ENCODE assay signal across 10 cellular contexts in the genomic region with DNA sequence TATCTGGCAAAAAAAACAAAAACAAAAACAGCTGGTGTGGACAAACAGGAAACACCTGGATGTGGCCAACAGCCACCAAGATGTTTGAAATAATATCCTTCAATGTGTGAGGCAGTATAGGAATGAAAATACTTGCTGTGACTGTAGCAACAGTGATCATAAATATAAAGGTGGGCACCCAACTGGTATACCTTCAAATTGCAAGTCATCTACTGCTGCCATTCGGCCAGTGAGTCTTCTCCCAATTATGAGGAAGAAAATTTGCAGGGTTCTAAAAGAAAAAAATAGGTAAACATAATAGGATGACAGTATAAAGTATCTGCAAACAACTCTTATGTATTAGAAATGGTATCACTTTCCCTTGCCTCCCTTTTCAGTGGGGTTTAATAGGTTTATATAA. TPM values are rescaled to one million over a fixed set of nuclear protein-coding genes. Genes with fewer than 3 reads are reported as not detected.
DNase-seq lines count a peak whose midpoint lies in the region; ATAC-seq, FAIRE-seq and TF ChIP-seq lines count a peak whose summit lies in the region.
"Had no signal": no experiment of that assay in that cellular context is flagged by ENCODE, and none has a peak within 500 bp of the region (broad histone marks: within the 10 kb centered on the region; RNA-seq: fewer than 3 reads in every experiment).

No MANE protein-coding gene starts in this region.

- H3K4me1 ChIP-seq in Peyer's patch (peaks cover 0 to 8% (median 3%) of the 10 kb centered on the region in 4 donors), pancreas (peaks cover 0 to 9% (median 5%) of the 10 kb centered on the region in 3 donors)

- H3K4me1 Mint-ChIP-seq in Calu3 (ENCODE audit: low read depth, unreplicated experiment), result peaks cover 12% of the 10 kb centered on the region
- peaks cover 8% of the 10 kb centered on the region for H3K4me1 Mint-ChIP-seq in endothelial cell (ENCODE audit: unreplicated experiment)

- H3K9me3 Mint-ChIP-seq in Calu3 (ENCODE audit: low read depth, unreplicated experiment) (no peaks in the 10 kb centered on the region), endothelial cell (ENCODE audit: unreplicated experiment) (no peaks in the 10 kb centered on the region)

- peak overlapping the region; percentile 83 to 88 (median 86) for H3K4me3 ChIP-seq in Peyer's patch
- peak overlapping the region in 3 of 4 donors; percentile 52 to 99 (median 91) for H3K4me3 ChIP-seq in pancreas
- H3K4me3 ChIP-seq in WERI-Rb-1 (ENCODE audit: low read depth, low read length), result no peak overlapping the region

- intact Hi-C loops in Calu3 (cut with micrococcal nuclease; ENCODE audit: unreplicated experiment) (no loop called here), pancreas (cut with DNase I) (loop anchor here in 1 of 3 donors (5.0 kb wide), 1 partner anchor 59 kb away; a partner anchor contains a TSS)

- no peak for TF ChIP-seq POLR2A in Peyer's patch (IDR thresholded peaks at IDR 0.05)

- H3K27ac ChIP-seq in Peyer's patch (peak overlapping the region in 1 of 4 donors; percentile 75), pancreas (peak overlapping the region in 1 of 4 donors; percentile 82), WERI-Rb-1 (no peak overlapping the region)

- CTCF ChIA-PET in Calu3 (lab: Charles Lee) (no interaction called here), GM10248 (lab: Yijun Ruan, JAX) (interaction anchor here (1.2 to 3.1 kb wide), 4 partner anchors 10 to 71 kb away, joined by 3 to 13 read pairs (median 6); a partner anchor contains a TSS)

- no peak for DNase-seq in Calu3
- DNase-seq in Peyer's patch, result no peak
- no peak for DNase-seq in endothelial cell (ENCODE audit: low spot score)
- no peak for DNase-seq in pancreas
- no peak for DNase-seq in WERI-Rb-1
- no peak for DNase-seq in GM10248 (ENCODE audit: extremely low spot score)
- no peak for DNase-seq in pons (ENCODE audit: low spot score)

- peak overlapping the region; percentile 96 for H3K27ac Mint-ChIP-seq in Calu3 (ENCODE audit: unreplicated experiment)
- no peak overlapping the region for H3K27ac Mint-ChIP-seq in endothelial cell (ENCODE audit: unreplicated experiment)

- H3K27me3 Mint-ChIP-seq in Calu3 (ENCODE audit: unreplicated experiment) (no peaks in the 10 kb centered on the region), endothelial cell (ENCODE audit: unreplicated experiment) (no peaks in the 10 kb centered on the region)

- BruUV-seq in Calu3 (replicated peaks; lab: Mats Ljungman, UMichigan), result no TSS peak

- FAIRE-seq in pancreas (lab: Jason Lieb, UNC), result no peak
- FAIRE-seq: GM18507 had no signal

- H3K9me3 ChIP-seq in Peyer's patch (no peaks in the 10 kb centered on the region), pancreas (no peaks in the 10 kb centered on the region), WERI-Rb-1 (ENCODE audit: severe bottlenecking) (no peaks in the 10 kb centered on the region)

- H3K27me3 ChIP-seq in Peyer's patch (no peaks in the 10 kb centered on the region), pancreas (no peaks in the 10 kb centered on the region), WERI-Rb-1 (ENCODE audit: insufficient read depth, low read depth, severe bottlenecking) (no peaks in the 10 kb centered on the region)

- H3K4me3 Mint-ChIP-seq in Calu3 (ENCODE audit: low read depth, unreplicated experiment), result peak overlapping the region; percentile 92
- peak overlapping the region; percentile 92 for H3K4me3 Mint-ChIP-seq in endothelial cell (ENCODE audit: unreplicated experiment)

- no peak for TF ChIP-seq CTCF in Calu3 (IDR thresholded peaks at IDR 0.05; ENCODE audit: unreplicated experiment)
- no peak for TF ChIP-seq CTCF in Peyer's patch (IDR thresholded peaks at IDR 0.05)
- TF ChIP-seq CTCF in endothelial cell (IDR thresholded peaks at IDR 0.05; ENCODE audit: unreplicated experiment), result no peak
- no peak for TF ChIP-seq CTCF in pancreas (IDR thresholded peaks at IDR 0.05)
- no peak for TF ChIP-seq CTCF in WERI-Rb-1 (IDR thresholded peaks at IDR 0.05; ENCODE audit: low read depth, low read length)
- TF ChIP-seq CTCF in GM10248 (IDR thresholded peaks at IDR 0.05; ENCODE audit: control extremely low read depth, extremely low read depth, low read depth, missing control alignments), result no peak

- ATAC-seq in pancreas (no peak), HG02571 (IDR thresholded peaks at IDR 0.05; ENCODE audit: unreplicated experiment) (no peak)

- POLR2A ChIA-PET in GM10248 (lab: Yijun Ruan, JAX), result no interaction called here

- H3K36me3 Mint-ChIP-seq in Calu3 (ENCODE audit: insufficient read depth, unreplicated experiment) (peaks cover 17% of the 10 kb centered on the region), endothelial cell (ENCODE audit: low read depth, unreplicated experiment) (no peaks in the 10 kb centered on the region)

- 36 to 43% methylated on average over 1 of the region's 1 CpG for WGBS in pancreas, 2 donors

- H3K36me3 ChIP-seq in Peyer's patch (peaks cover 0 to 11% (median 0%) of the 10 kb centered on the region in 3 donors), pancreas (no peaks in the 10 kb centered on the region), WERI-Rb-1 (peaks cover 2% of the 10 kb centered on the region; the same call in 1 of the 2 replicates)

RNA-seq across cellular contexts. Expression of a gene that starts 0.9 kb away (rescaled TPM):
- total RNA-seq in Calu3 (2022) (15.2 and 18.2 TPM in 2 replicates), Peyer's patch (10 to 100 TPM; 10.7 to 35.9 (median 20.4) TPM), endothelial cell (ENCODE audit: unreplicated experiment) (26.3 TPM), pancreas (10 to 100 TPM in 4 of 6 donors, 1 to 10 TPM in 2; 5.6 to 17.7 (median 10.9) TPM)
- polyA plus RNA-seq in pancreas, result 10 to 100 TPM; 10.5 to 16.6 TPM

RNA-seq across cellular contexts. Expression of a gene that starts 5.3 kb away (rescaled TPM):
- total RNA-seq in Calu3 (2022), result not detected in 2 replicates
- not detected for total RNA-seq in Peyer's patch
- not detected for total RNA-seq in endothelial cell (ENCODE audit: unreplicated experiment)
- not detected for total RNA-seq in pancreas
- under 1 TPM in 1 of 2 donors, not detected in 1; 0.09 TPM for polyA plus RNA-seq in pancreas
- total RNA-seq: dermis microvascular lymphatic vessel endothelial cell had no signal

RNA-seq across cellular contexts. Expression of a gene that starts 50.6 kb away (rescaled TPM):
- 40.6 and 44.8 TPM in 2 replicates for total RNA-seq in Calu3 (2022)
- 1 to 10 TPM; 4.2 to 8.3 (median 6.7) TPM for total RNA-seq in Peyer's patch
- 13.3 TPM for total RNA-seq in endothelial cell (ENCODE audit: unreplicated experiment)
- 1 to 10 TPM; 1.6 to 7.4 (median 4.7) TPM for total RNA-seq in pancreas
- polyA plus RNA-seq in pancreas, result 1 to 10 TPM; 1.8 to 3.5 TPM

RNA-seq across cellular contexts. Expression of a gene that starts 56.8 kb away (rescaled TPM):
- 25.8 and 30.0 TPM in 2 replicates for total RNA-seq in Calu3 (2022)
- 10 to 100 TPM; 13.8 to 42.9 (median 27.1) TPM for total RNA-seq in Peyer's patch
- 27.7 TPM for total RNA-seq in endothelial cell (ENCODE audit: unreplicated experiment)
- total RNA-seq in pancreas, result 10 to 100 TPM in 1 of 6 donors, 1 to 10 TPM in 5; 5.9 to 12.0 (median 8.7) TPM
- 10 to 100 TPM in 1 of 2 donors, 1 to 10 TPM in 1; 9.2 to 21.5 TPM for polyA plus RNA-seq in pancreas

RNA-seq across cellular contexts. Expression of a gene that starts 57.4 kb away (rescaled TPM):
- total RNA-seq in Calu3 (2022) (23.8 and 24.9 TPM in 2 replicates), Peyer's patch (10 to 100 TPM in 1 of 4 donors, 1 to 10 TPM in 3; 8.9 to 20.6 (median 9.7) TPM), endothelial cell (ENCODE audit: unreplicated experiment) (43.6 TPM), pancreas (10 to 100 TPM in 1 of 6 donors, 1 to 10 TPM in 5; 5.7 to 12.4 (median 6.7) TPM)
- polyA plus RNA-seq in pancreas, result 10 to 100 TPM in 1 of 2 donors, 1 to 10 TPM in 1; 5.2 to 20.5 TPM
